In the genomic region with DNA sequence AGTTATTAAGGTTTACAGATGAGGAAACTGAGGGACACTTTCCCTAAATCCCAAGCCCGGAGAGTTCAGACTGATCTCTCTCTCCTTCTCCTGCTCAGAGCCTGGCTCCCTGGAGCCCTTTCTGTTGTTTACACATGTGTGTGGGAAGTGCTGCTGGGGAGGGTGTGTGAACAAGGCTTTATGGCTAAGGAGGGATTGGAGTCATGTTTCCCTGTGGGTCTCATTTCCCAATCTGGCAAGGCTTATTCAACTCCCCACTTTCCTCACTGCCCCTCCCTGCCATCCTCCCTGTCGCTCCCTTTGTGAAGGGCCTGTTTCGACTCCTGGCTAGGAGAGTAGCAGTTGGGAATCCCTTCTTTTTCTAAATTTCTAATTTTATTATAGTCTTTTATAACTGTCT, we compare ENCODE assay signal across 8 cellular contexts. TPM values are rescaled to one million over a fixed set of nuclear protein-coding genes. Genes with fewer than 3 reads are reported as not detected.
DNase-seq lines count a peak whose midpoint lies in the region; ATAC-seq and TF ChIP-seq lines count a peak whose summit lies in the region.
"Not testable (repeated sequence)": the region's sequence is repeated elsewhere in the genome, so short reads cannot be mapped to it uniquely, and the experiment has no call there.

No MANE protein-coding gene starts in this region.

- H3K27me3 ChIP-seq in aorta (ENCODE audit: control insufficient read depth in 1 of 2, insufficient read depth in 2 of 2, low read length in 1 of 2), result not testable (repeated sequence)

- 19 to 30% methylated on average over 3 of the region's 3 CpGs for WGBS in aorta, 2 donors

- intact Hi-C loops in aorta (cut with DNase I), result not testable (repeated sequence)

- H3K9me3 ChIP-seq in aorta (ENCODE audit: control insufficient read depth, low read length), result not testable (repeated sequence)

- ATAC-seq in omental fat pad (ENCODE audit: low FRiP score) (peak; percentile 63), aorta (ENCODE audit: low FRiP score) (peak; percentile 56)

- H3K4me1 ChIP-seq in aorta (ENCODE audit: control insufficient read depth in 1 of 2, insufficient read depth in 2 of 2, low read length in 2 of 2), result not testable (repeated sequence)

- H3K4me3 ChIP-seq in fibroblast of mammary gland (ENCODE audit: control insufficient read depth, low read depth, low read length); aorta (ENCODE audit: low read length in 2 of 2): not testable (repeated sequence)

- H3K27ac ChIP-seq in aorta (ENCODE audit: low read depth in 1 of 2, low read length in 2 of 2), result not testable (repeated sequence)

- H3K36me3 ChIP-seq in aorta (ENCODE audit: control insufficient read depth in 1 of 2, insufficient read depth in 2 of 2, low read length in 1 of 2), result not testable (repeated sequence)

- not testable (repeated sequence) for TF ChIP-seq CTCF in fibroblast of mammary gland (conservative IDR thresholded peaks at IDR 0.05; ENCODE audit: control insufficient read depth, insufficient read depth, low read depth, low read length); omental fat pad (IDR thresholded peaks at IDR 0.05)

- DNase-seq in DMS 273 (lab: John Stamatoyannopoulos, UW; ENCODE audit: unreplicated experiment) (peak; percentile 26), NCI-H1092 (lab: John Stamatoyannopoulos, UW) (peak; percentile 28), NCI-H345 (lab: John Stamatoyannopoulos, UW) (peak; percentile 41), amniotic epithelial cell (ENCODE audit: low read depth) (peak; percentile 71), fibroblast of mammary gland (ENCODE audit: low read depth) (peak; percentile 79), iris pigment epithelial cell (ENCODE audit: low read depth) (peak; percentile 10)
- not testable (repeated sequence) for DNase-seq in omental fat pad (ENCODE audit: low spot score); aorta

RNA-seq across cellular contexts. Expression of a gene that starts 57.3 kb away (rescaled TPM):
- 1 to 10 TPM; 2.8 to 9.4 (median 5.8) TPM for total RNA-seq in omental fat pad
- total RNA-seq in aorta, result under 1 TPM; 0.45 to 0.87 TPM
- polyA plus RNA-seq in aorta, result under 1 TPM in 1 of 2 donors, not detected in 1; 1.00 TPM
